12 cellular contexts compared by ENCODE assay signal in genomic region chr7:76567311-76567710, GRCh38. TPM values are rescaled to one million over a fixed set of nuclear protein-coding genes. Genes with fewer than 3 reads are reported as not detected.
A peak's percentile ranks its signal among the peaks of the same experiment; 100 is the strongest.
DNase-seq lines count a peak whose midpoint lies in the region; ATAC-seq, FAIRE-seq and TF ChIP-seq lines count a peak whose summit lies in the region.
"Not testable (repeated sequence)": the region's sequence is repeated elsewhere in the genome, so short reads cannot be mapped to it uniquely, and the experiment has no call there.
"Had no signal": no experiment of that assay in that cellular context is flagged by ENCODE, and none has a peak within 500 bp of the region (broad histone marks: within the 10 kb centered on the region; RNA-seq: fewer than 3 reads in every experiment).

No MANE protein-coding gene starts in this region.

- not testable (repeated sequence) for H3K27me3 Mint-ChIP-seq in endodermal cell (ENCODE audit: insufficient read depth)

- H3K27me3 ChIP-seq in ACC112 (ENCODE audit: insufficient read depth, low read length); PC-9 (ENCODE audit: insufficient read depth, low read depth); K562 (ENCODE audit: control insufficient read depth in 2 of 2, insufficient read depth in 2 of 2, low read length in 2 of 2); endodermal cell (ENCODE audit: control insufficient read depth, insufficient read depth, low read length, poor library complexity, severe bottlenecking); HepG2 (ENCODE audit: control insufficient read depth in 1 of 2, insufficient read depth in 2 of 2, low read length in 2 of 2): not testable (repeated sequence)

- TF ChIP-seq POLR2A in K562 (conservative IDR thresholded peaks at IDR 0.05); HepG2 (IDR thresholded peaks at IDR 0.05; ENCODE audit: insufficient read depth in 1 of 2, low read depth in 2 of 2, low read length in 2 of 2): not testable (repeated sequence)

- not testable (repeated sequence) for ATAC-seq in K562, HepG2

- 88% methylated on average over 1 of the region's 4 CpGs for whole genome bisulfite sequencing in K562 (ENCODE audit: insufficient coverage, low coverage, missing lambda C conversion rate)
- 92% methylated on average over 1 of the region's 4 CpGs; no CpG with 5 or more reads in 1 of the 2 experiments for WGBS in endodermal cell (ENCODE audit: insufficient coverage in 1 of 2, insufficient read length in 1 of 2), 2 experiments
- 94% methylated on average over 4 of the region's 4 CpGs for WGBS in HepG2 (ENCODE audit: low lambda C conversion rate)

- not testable (repeated sequence) for H3K9me3 ChIP-seq in PC-9 (ENCODE audit: insufficient read depth, low read depth); K562 (replicated peaks; ENCODE audit: control insufficient read depth, insufficient read depth, low read depth, low read length); HepG2 (ENCODE audit: low read length)
- peaks cover 12% of the 10 kb centered on the region for H3K9me3 ChIP-seq in endodermal cell (ENCODE audit: control insufficient read depth, low read length)

- not testable (repeated sequence) for TF ChIP-seq CTCF in PC-9 (conservative IDR thresholded peaks at IDR 0.05); K562 (IDR thresholded peaks at IDR 0.05 in 2 of 3, conservative IDR thresholded peaks at IDR 0.05 in 1 of 3; ENCODE audit: insufficient read depth in 2 of 3, low read depth in 1 of 3, low read length in 3 of 3); endodermal cell (conservative IDR thresholded peaks at IDR 0.05); HepG2 (CRISPR knock-in tag; IDR thresholded peaks at IDR 0.05)

- peaks cover 38% of the 10 kb centered on the region for H3K9me3 Mint-ChIP-seq in endodermal cell

- H4K20me1 ChIP-seq in PC-9 (ENCODE audit: insufficient read depth); K562 (replicated peaks; ENCODE audit: control insufficient read depth, insufficient read depth, low read length); HepG2 (ENCODE audit: insufficient read depth, low read length): not testable (repeated sequence)

- peaks cover 16% of the 10 kb centered on the region for H3K79me2 ChIP-seq in ACC112 (ENCODE audit: control insufficient read depth, insufficient read depth, low read length, unreplicated experiment)
- peaks cover 65% of the 10 kb centered on the region for H3K79me2 ChIP-seq in PC-9 (ENCODE audit: low read depth)
- H3K79me2 ChIP-seq in K562 (ENCODE audit: control insufficient read depth, insufficient read depth, low read length): peaks cover 32% of the 10 kb centered on the region
- peaks cover 26% of the 10 kb centered on the region for H3K79me2 ChIP-seq in HepG2 (ENCODE audit: insufficient read depth, low read length)

- CTCF ChIA-PET in PC-9 (lab: Charles Lee); K562 (lab: Yijun Ruan, JAX; ENCODE audit: low intra/inter-chr PET ratio); HepG2 (lab: Yijun Ruan, JAX; ENCODE audit: low intra/inter-chr PET ratio, low total read pairs): not testable (repeated sequence)

- not testable (repeated sequence) for H3K4me1 Mint-ChIP-seq in endodermal cell

- peaks cover 36% of the 10 kb centered on the region for H3K36me3 Mint-ChIP-seq in endodermal cell (ENCODE audit: low read depth)

- H3K9ac ChIP-seq in K562 (ENCODE audit: insufficient read depth in 1 of 2, low read depth in 2 of 2, low read length in 2 of 2); endodermal cell (ENCODE audit: extremely low read depth, low read length, poor library complexity, severe bottlenecking); HepG2 (ENCODE audit: insufficient read depth, low read depth, low read length): not testable (repeated sequence)

- H3K27ac Mint-ChIP-seq in endodermal cell: not testable (repeated sequence)

- H3K4me2 ChIP-seq in PC-9; K562 (ENCODE audit: insufficient read depth, low read length); HepG2 (ENCODE audit: low read depth, low read length): not testable (repeated sequence)

- FAIRE-seq in K562 (lab: Jason Lieb, UNC); HepG2 (lab: Jason Lieb, UNC): not testable (repeated sequence)

- H3K36me3 ChIP-seq in ACC112 (ENCODE audit: insufficient read depth, low read length); PC-9 (ENCODE audit: low read depth); HepG2 (replicated peaks in 1 of 2; ENCODE audit: control insufficient read depth in 1 of 2, insufficient read depth in 2 of 2, low read length in 2 of 2): not testable (repeated sequence)
- H3K36me3 ChIP-seq in K562 (ENCODE audit: control insufficient read depth, insufficient read depth, low read length) (peaks cover 14% of the 10 kb centered on the region; the same call in 2 of the 3 replicates), endodermal cell (ENCODE audit: control insufficient read depth, insufficient read depth, low read length) (peaks cover 18% of the 10 kb centered on the region)

- not testable (repeated sequence) for H3K4me3 Mint-ChIP-seq in endodermal cell

- H3K9me1 ChIP-seq in K562 (ENCODE audit: control insufficient read depth, insufficient read depth, low read length): not testable (repeated sequence)

- H3K4me3 ChIP-seq in ACC112 (ENCODE audit: low read depth, low read length); PC-9; K562; HepG2 (replicated peaks in 1 of 3; ENCODE audit: insufficient read depth in 1 of 3, low read depth in 2 of 3, low read length in 3 of 3): not testable (repeated sequence)
- H3K4me3 ChIP-seq in endodermal cell (ENCODE audit: low read length): peak overlapping the region; percentile 29

- peaks cover 18% of the 10 kb centered on the region for H3K4me1 ChIP-seq in ACC112 (ENCODE audit: control insufficient read depth, insufficient read depth, low read length, unreplicated experiment)
- H3K4me1 ChIP-seq in PC-9 (replicated peaks; ENCODE audit: insufficient read depth): peaks cover 28% of the 10 kb centered on the region
- not testable (repeated sequence) for H3K4me1 ChIP-seq in K562 (replicated peaks in 1 of 2; ENCODE audit: control insufficient read depth in 2 of 2, insufficient read depth in 2 of 2, low read length in 2 of 2); endodermal cell (ENCODE audit: control insufficient read depth, insufficient read depth, low read length)
- peaks cover 16% of the 10 kb centered on the region for H3K4me1 ChIP-seq in HepG2 (ENCODE audit: insufficient read depth, low read length)

- TF ChIP-seq RAD21 in K562 (CRISPR knock-in tag; conservative IDR thresholded peaks at IDR 0.05 in 1 of 2, IDR thresholded peaks at IDR 0.05 in 1 of 2); HepG2 (CRISPR knock-in tag; IDR thresholded peaks at IDR 0.05): not testable (repeated sequence)

- intact Hi-C loops in PC-9 (cut with micrococcal nuclease; ENCODE audit: unreplicated experiment); K562 (cut with micrococcal nuclease); HepG2 (cut with micrococcal nuclease; ENCODE audit: unreplicated experiment): not testable (repeated sequence)

- H3K27ac ChIP-seq in ACC112 (ENCODE audit: low read depth, low read length) (peak overlapping the region; percentile 44; the same call in 1 of the 2 replicates), PC-9 (0 out of 2 replicates have a peak overlapping the region, but pooled peaks have one; percentile 49)
- H3K27ac ChIP-seq in K562 (ENCODE audit: extremely low read depth, low read depth, low read length); endodermal cell (ENCODE audit: low read depth, low read length); HepG2 (ENCODE audit: extremely low read length, insufficient read depth, low read length): not testable (repeated sequence)

- TF ChIP-seq EP300 in K562 (IDR thresholded peaks at IDR 0.05; ENCODE audit: low read length); HepG2 (IDR thresholded peaks at IDR 0.05; ENCODE audit: low read depth in 2 of 2, low read length in 2 of 2); HepG2 (CRISPR knock-in tag; IDR thresholded peaks at IDR 0.05; ENCODE audit: borderline replicate concordance): not testable (repeated sequence)

- DNase-seq in PC-9; K562 (ENCODE audit: extremely low read depth in 1 of 4, low spot score in 3 of 4); endodermal cell; HepG2 (ENCODE audit: low spot score): not testable (repeated sequence)

- POLR2A ChIA-PET in PC-9 (lab: Charles Lee; ENCODE audit: unreplicated experiment); K562 (lab: Yijun Ruan, JAX); HepG2 (lab: Yijun Ruan, JAX): not testable (repeated sequence)

- H2AFZ ChIP-seq in ACC112 (ENCODE audit: low read length, unreplicated experiment); PC-9; K562 (ENCODE audit: low read depth, low read length); HepG2 (ENCODE audit: low read length): not testable (repeated sequence)

- H3K9me2 ChIP-seq in PC-9 (ENCODE audit: insufficient read depth): not testable (repeated sequence)

- not testable (repeated sequence) for H3F3A ChIP-seq in PC-9 (ENCODE audit: insufficient read depth, low read depth)

- in situ Hi-C loops in K562 (cut with MboI); HepG2 (cut with HindIII; ENCODE audit: extremely low pct_ligation_motif_present, low pct_unique_long_range_greater_than_20kb): not testable (repeated sequence)

- BruUV-seq in PC-9 (replicated peaks; lab: Mats Ljungman, UMichigan); K562 (replicated peaks; lab: Mats Ljungman, UMichigan); HepG2 (replicated peaks; lab: Mats Ljungman, UMichigan): not testable (repeated sequence)

RNA-seq across cellular contexts. Expression of gene SPDYE16, which starts 24.2 kb away (rescaled TPM):
- total RNA-seq in PC-9 (2021) (not detected in 2 replicates), K562 (2014; rRNA removed) (not detected in 2 replicates), K562 (2014; rRNA removed; fragmentation: Illumina TruSeq; extraction: Trizol) (not detected in 2 replicates), K562 (2015; rRNA removed; fragmentation: Illumina TruSeq; extraction: Trizol) (not detected in 2 replicates), K562 (2021) (0.13 TPM in 1 of 2 replicates, not detected in the other), endodermal cell (under 1 TPM in 1 of 2 donors, not detected in 1; 0.37 TPM), HepG2 (2016; rRNA removed; fragmentation: Illumina TruSeq; extraction: Trizol) (0.08 and 0.11 TPM in 2 replicates)
- 0.28 and 0.77 TPM in 2 replicates for total RNA-seq in K562 (2011; cell fraction: chromatin; rRNA removed; ENCODE audit: low replicate concordance)
- 0.39 TPM in 1 of 2 replicates, not detected in the other for total RNA-seq in K562 (2011; cell fraction: nucleolus; rRNA removed)
- total RNA-seq in K562 (2011; cell fraction: nucleoplasm; rRNA removed): 0.22 TPM in 1 of 2 replicates, not detected in the other
- polyA plus RNA-seq in K562 (2011; rRNA removed) (0.04 TPM in 1 of 2 replicates, not detected in the other), K562 (2014; fragmentation: Illumina TruSeq; extraction: Trizol) (0.06 TPM in 2 replicates), K562 (2014; fragmentation: Nextera tagmentation; extraction: Ambion mirVana) (under 1 TPM; 0.04 to 0.06 TPM), K562 (2014; rRNA removed) (not detected in 2 replicates), HepG2 (2011; rRNA removed) (0.13 TPM in 1 of 2 replicates, not detected in the other)
- not detected in 2 replicates for polyA plus RNA-seq in K562 (2011; cell fraction: cytosol; rRNA removed)
- polyA plus RNA-seq in K562 (2011; cell fraction: nucleus; rRNA removed): 0.03 and 0.17 TPM in 2 replicates
- polyA plus RNA-seq in K562 (2012): 0.20 and 0.46 TPM in 2 replicates
- 0.15 TPM in 1 of 2 replicates, not detected in the other for polyA minus RNA-seq in K562 (2011; rRNA and poly(A)+ RNA removed)
- not detected in 2 replicates for polyA minus RNA-seq in K562 (2011; cell fraction: cytosol; rRNA and poly(A)+ RNA removed)
- polyA minus RNA-seq in K562 (2011; cell fraction: nucleus; rRNA and poly(A)+ RNA removed): 0.27 TPM in 1 of 2 replicates, not detected in the other
- not detected for polyA plus RNA-seq in endodermal cell (2013, experiment 1 of 2)
- polyA plus RNA-seq in endodermal cell (2013, experiment 2 of 2): not detected
- not detected in 2 replicates for total RNA-seq in HepG2 (2016; cell fraction: cytosol; rRNA removed; fragmentation: Illumina TruSeq; extraction: Trizol; ENCODE audit: low read depth)
- not detected in 2 replicates for total RNA-seq in HepG2 (2016; cell fraction: insoluble cytoplasmic fraction; rRNA removed; fragmentation: Illumina TruSeq; extraction: Trizol)
- total RNA-seq in HepG2 (2016; cell fraction: membrane; rRNA removed; fragmentation: Illumina TruSeq; extraction: Trizol): not detected in 2 replicates
- total RNA-seq in HepG2 (2016; cell fraction: nucleus; rRNA removed; fragmentation: Illumina TruSeq; extraction: Trizol): not detected in 2 replicates
- polyA plus RNA-seq in HepG2 (2011; cell fraction: cytosol; rRNA removed): not detected in 2 replicates
- polyA plus RNA-seq in HepG2 (2011; cell fraction: nucleus; rRNA removed): not detected in 2 replicates
- polyA plus RNA-seq in HepG2 (2012): 0.15 TPM in 2 replicates
- not detected in 2 replicates for polyA plus RNA-seq in HepG2 (2016; cell fraction: cytosol; fragmentation: Illumina TruSeq; extraction: Trizol; ENCODE audit: low read depth)
- polyA plus RNA-seq in HepG2 (2016; cell fraction: insoluble cytoplasmic fraction; fragmentation: Illumina TruSeq; extraction: Trizol; ENCODE audit: low read depth): not detected in 2 replicates
- polyA plus RNA-seq in HepG2 (2016; cell fraction: membrane; fragmentation: Illumina TruSeq; extraction: Trizol; ENCODE audit: low read depth): not detected in 2 replicates
- 0.25 TPM in 1 of 2 replicates, not detected in the other for polyA plus RNA-seq in HepG2 (2016; cell fraction: nucleus; fragmentation: Illumina TruSeq; extraction: Trizol; ENCODE audit: insufficient read depth, low read depth)
- not detected in 2 replicates for polyA minus RNA-seq in HepG2 (2011; rRNA and poly(A)+ RNA removed; ENCODE audit: low replicate concordance)
- polyA minus RNA-seq in HepG2 (2011; cell fraction: cytosol; rRNA and poly(A)+ RNA removed): not detected in 2 replicates
- polyA minus RNA-seq in HepG2 (2011; cell fraction: nucleus; rRNA and poly(A)+ RNA removed): 0.13 TPM in 1 of 2 replicates, not detected in the other
- total RNA-seq: A172, G401 had no signal
- polyA plus RNA-seq: A549, AG04450, CD14-positive monocyte had no signal

RNA-seq across cellular contexts. Expression of gene UPK3B, which starts 57.0 kb away (rescaled TPM):
- 16.8 and 19.2 TPM in 2 replicates for total RNA-seq in PC-9 (2021)
- total RNA-seq in K562 (2011; cell fraction: chromatin; rRNA removed; ENCODE audit: low replicate concordance): 2.2 TPM in 1 of 2 replicates, not detected in the other
- 1.7 and 1.8 TPM in 2 replicates for total RNA-seq in K562 (2011; cell fraction: nucleolus; rRNA removed)
- not detected in 2 replicates for total RNA-seq in K562 (2011; cell fraction: nucleoplasm; rRNA removed)
- total RNA-seq in K562 (2014; rRNA removed): not detected in 2 replicates
- not detected in 2 replicates for total RNA-seq in K562 (2014; rRNA removed; fragmentation: Illumina TruSeq; extraction: Trizol)
- total RNA-seq in K562 (2015; rRNA removed; fragmentation: Illumina TruSeq; extraction: Trizol): not detected in 2 replicates
- 0.38 TPM in 1 of 2 replicates, not detected in the other for total RNA-seq in K562 (2021)
- not detected in 2 replicates for polyA plus RNA-seq in K562 (2011; rRNA removed)
- polyA plus RNA-seq in K562 (2011; cell fraction: cytosol; rRNA removed): not detected in 2 replicates
- not detected in 2 replicates for polyA plus RNA-seq in K562 (2011; cell fraction: nucleus; rRNA removed)
- not detected in 2 replicates for polyA plus RNA-seq in K562 (2012)
- not detected in 2 replicates for polyA plus RNA-seq in K562 (2014; fragmentation: Illumina TruSeq; extraction: Trizol)
- not detected for polyA plus RNA-seq in K562 (2014; fragmentation: Nextera tagmentation; extraction: Ambion mirVana)
- polyA plus RNA-seq in K562 (2014; rRNA removed): not detected in 2 replicates
- not detected in 2 replicates for polyA minus RNA-seq in K562 (2011; rRNA and poly(A)+ RNA removed)
- not detected in 2 replicates for polyA minus RNA-seq in K562 (2011; cell fraction: cytosol; rRNA and poly(A)+ RNA removed)
- not detected in 2 replicates for polyA minus RNA-seq in K562 (2011; cell fraction: nucleus; rRNA and poly(A)+ RNA removed)
- total RNA-seq in endodermal cell: 1 to 10 TPM; 1.2 to 2.3 TPM
- 0.39 TPM for polyA plus RNA-seq in endodermal cell (2013, experiment 1 of 2)
- polyA plus RNA-seq in endodermal cell (2013, experiment 2 of 2): 0.66 TPM
- not detected in 2 replicates for total RNA-seq in HepG2 (2016; rRNA removed; fragmentation: Illumina TruSeq; extraction: Trizol)
- 0.10 TPM in 1 of 2 replicates, not detected in the other for total RNA-seq in HepG2 (2016; cell fraction: cytosol; rRNA removed; fragmentation: Illumina TruSeq; extraction: Trizol; ENCODE audit: low read depth)
- 0.11 TPM in 1 of 2 replicates, not detected in the other for total RNA-seq in HepG2 (2016; cell fraction: insoluble cytoplasmic fraction; rRNA removed; fragmentation: Illumina TruSeq; extraction: Trizol)
- total RNA-seq in HepG2 (2016; cell fraction: membrane; rRNA removed; fragmentation: Illumina TruSeq; extraction: Trizol): 0.10 TPM in 1 of 2 replicates, not detected in the other
- 2.0 TPM in 1 of 2 replicates, not detected in the other for total RNA-seq in HepG2 (2016; cell fraction: nucleus; rRNA removed; fragmentation: Illumina TruSeq; extraction: Trizol)
- polyA plus RNA-seq in HepG2 (2011; rRNA removed): not detected in 2 replicates
- polyA plus RNA-seq in HepG2 (2011; cell fraction: cytosol; rRNA removed): not detected in 2 replicates
- 0.13 and 0.14 TPM in 2 replicates for polyA plus RNA-seq in HepG2 (2011; cell fraction: nucleus; rRNA removed)
- not detected in 2 replicates for polyA plus RNA-seq in HepG2 (2012)
- not detected in 2 replicates for polyA plus RNA-seq in HepG2 (2016; cell fraction: cytosol; fragmentation: Illumina TruSeq; extraction: Trizol; ENCODE audit: low read depth)
- not detected in 2 replicates for polyA plus RNA-seq in HepG2 (2016; cell fraction: insoluble cytoplasmic fraction; fragmentation: Illumina TruSeq; extraction: Trizol; ENCODE audit: low read depth)
- polyA plus RNA-seq in HepG2 (2016; cell fraction: membrane; fragmentation: Illumina TruSeq; extraction: Trizol; ENCODE audit: low read depth): not detected in 2 replicates
- polyA plus RNA-seq in HepG2 (2016; cell fraction: nucleus; fragmentation: Illumina TruSeq; extraction: Trizol; ENCODE audit: insufficient read depth, low read depth): not detected in 2 replicates
- 0.82 and 1.7 TPM in 2 replicates for polyA minus RNA-seq in HepG2 (2011; rRNA and poly(A)+ RNA removed; ENCODE audit: low replicate concordance)
- not detected in 2 replicates for polyA minus RNA-seq in HepG2 (2011; cell fraction: cytosol; rRNA and poly(A)+ RNA removed)
- 0.62 and 1.8 TPM in 2 replicates for polyA minus RNA-seq in HepG2 (2011; cell fraction: nucleus; rRNA and poly(A)+ RNA removed)
- total RNA-seq: Daoy had no signal
- polyA plus RNA-seq: AG04450; CD14-positive monocyte; CD4-positive, alpha-beta memory T cell had no signal

RNA-seq across cellular contexts. Expression of gene POMZP3, which starts 59.8 kb away (rescaled TPM):
- total RNA-seq in PC-9 (2021) (12.0 and 14.7 TPM in 2 replicates), K562 (2014; rRNA removed) (5.4 and 5.7 TPM in 2 replicates), K562 (2014; rRNA removed; fragmentation: Illumina TruSeq; extraction: Trizol) (3.8 and 4.5 TPM in 2 replicates), K562 (2015; rRNA removed; fragmentation: Illumina TruSeq; extraction: Trizol) (4.0 and 4.9 TPM in 2 replicates), K562 (2021) (13.4 and 15.8 TPM in 2 replicates), endodermal cell (10 to 100 TPM in 1 of 2 donors, 1 to 10 TPM in 1; 8.2 to 13.3 TPM), HepG2 (2016; rRNA removed; fragmentation: Illumina TruSeq; extraction: Trizol) (2.2 and 3.5 TPM in 2 replicates)
- 14.2 and 28.7 TPM in 2 replicates for total RNA-seq in K562 (2011; cell fraction: chromatin; rRNA removed; ENCODE audit: low replicate concordance)
- total RNA-seq in K562 (2011; cell fraction: nucleolus; rRNA removed): 21.8 and 25.5 TPM in 2 replicates
- 19.4 and 23.0 TPM in 2 replicates for total RNA-seq in K562 (2011; cell fraction: nucleoplasm; rRNA removed)
- polyA plus RNA-seq in K562 (2011; rRNA removed) (3.7 and 6.4 TPM in 2 replicates), K562 (2014; fragmentation: Illumina TruSeq; extraction: Trizol) (8.2 and 8.8 TPM in 2 replicates), K562 (2014; fragmentation: Nextera tagmentation; extraction: Ambion mirVana) (1 to 10 TPM; 2.3 to 3.2 TPM), K562 (2014; rRNA removed) (4.6 and 7.6 TPM in 2 replicates), HepG2 (2011; rRNA removed) (1.5 and 1.9 TPM in 2 replicates)
- 4.4 and 6.1 TPM in 2 replicates for polyA plus RNA-seq in K562 (2011; cell fraction: cytosol; rRNA removed)
- polyA plus RNA-seq in K562 (2011; cell fraction: nucleus; rRNA removed): 4.6 and 9.7 TPM in 2 replicates
- polyA plus RNA-seq in K562 (2012): 9.8 and 16.9 TPM in 2 replicates
- 4.8 and 6.7 TPM in 2 replicates for polyA minus RNA-seq in K562 (2011; rRNA and poly(A)+ RNA removed)
- 3.9 and 7.2 TPM in 2 replicates for polyA minus RNA-seq in K562 (2011; cell fraction: cytosol; rRNA and poly(A)+ RNA removed)
- polyA minus RNA-seq in K562 (2011; cell fraction: nucleus; rRNA and poly(A)+ RNA removed): 7.7 and 10.9 TPM in 2 replicates
- polyA plus RNA-seq in endodermal cell (2013, experiment 1 of 2): 12.5 TPM
- 12.5 TPM for polyA plus RNA-seq in endodermal cell (2013, experiment 2 of 2)
- 4.3 and 5.0 TPM in 2 replicates for total RNA-seq in HepG2 (2016; cell fraction: cytosol; rRNA removed; fragmentation: Illumina TruSeq; extraction: Trizol; ENCODE audit: low read depth)
- 2.6 and 3.8 TPM in 2 replicates for total RNA-seq in HepG2 (2016; cell fraction: insoluble cytoplasmic fraction; rRNA removed; fragmentation: Illumina TruSeq; extraction: Trizol)
- 4.0 and 6.2 TPM in 2 replicates for total RNA-seq in HepG2 (2016; cell fraction: membrane; rRNA removed; fragmentation: Illumina TruSeq; extraction: Trizol)
- 3.3 and 4.1 TPM in 2 replicates for total RNA-seq in HepG2 (2016; cell fraction: nucleus; rRNA removed; fragmentation: Illumina TruSeq; extraction: Trizol)
- polyA plus RNA-seq in HepG2 (2011; cell fraction: cytosol; rRNA removed): 0.81 and 1.2 TPM in 2 replicates
- polyA plus RNA-seq in HepG2 (2011; cell fraction: nucleus; rRNA removed): 2.5 and 3.4 TPM in 2 replicates
- 2.3 and 2.4 TPM in 2 replicates for polyA plus RNA-seq in HepG2 (2012)
- 8.2 and 8.8 TPM in 2 replicates for polyA plus RNA-seq in HepG2 (2016; cell fraction: cytosol; fragmentation: Illumina TruSeq; extraction: Trizol; ENCODE audit: low read depth)
- polyA plus RNA-seq in HepG2 (2016; cell fraction: insoluble cytoplasmic fraction; fragmentation: Illumina TruSeq; extraction: Trizol; ENCODE audit: low read depth): 4.9 and 5.2 TPM in 2 replicates
- 10.1 and 10.4 TPM in 2 replicates for polyA plus RNA-seq in HepG2 (2016; cell fraction: membrane; fragmentation: Illumina TruSeq; extraction: Trizol; ENCODE audit: low read depth)
- polyA plus RNA-seq in HepG2 (2016; cell fraction: nucleus; fragmentation: Illumina TruSeq; extraction: Trizol; ENCODE audit: insufficient read depth, low read depth): 6.4 and 6.9 TPM in 2 replicates
- 5.7 and 15.4 TPM in 2 replicates for polyA minus RNA-seq in HepG2 (2011; rRNA and poly(A)+ RNA removed; ENCODE audit: low replicate concordance)
- 1.6 and 2.2 TPM in 2 replicates for polyA minus RNA-seq in HepG2 (2011; cell fraction: cytosol; rRNA and poly(A)+ RNA removed)
- polyA minus RNA-seq in HepG2 (2011; cell fraction: nucleus; rRNA and poly(A)+ RNA removed): 5.8 and 6.7 TPM in 2 replicates
- total RNA-seq: G401 had no signal
